ENCODE assay signal across 8 cellular contexts in the genomic region with DNA sequence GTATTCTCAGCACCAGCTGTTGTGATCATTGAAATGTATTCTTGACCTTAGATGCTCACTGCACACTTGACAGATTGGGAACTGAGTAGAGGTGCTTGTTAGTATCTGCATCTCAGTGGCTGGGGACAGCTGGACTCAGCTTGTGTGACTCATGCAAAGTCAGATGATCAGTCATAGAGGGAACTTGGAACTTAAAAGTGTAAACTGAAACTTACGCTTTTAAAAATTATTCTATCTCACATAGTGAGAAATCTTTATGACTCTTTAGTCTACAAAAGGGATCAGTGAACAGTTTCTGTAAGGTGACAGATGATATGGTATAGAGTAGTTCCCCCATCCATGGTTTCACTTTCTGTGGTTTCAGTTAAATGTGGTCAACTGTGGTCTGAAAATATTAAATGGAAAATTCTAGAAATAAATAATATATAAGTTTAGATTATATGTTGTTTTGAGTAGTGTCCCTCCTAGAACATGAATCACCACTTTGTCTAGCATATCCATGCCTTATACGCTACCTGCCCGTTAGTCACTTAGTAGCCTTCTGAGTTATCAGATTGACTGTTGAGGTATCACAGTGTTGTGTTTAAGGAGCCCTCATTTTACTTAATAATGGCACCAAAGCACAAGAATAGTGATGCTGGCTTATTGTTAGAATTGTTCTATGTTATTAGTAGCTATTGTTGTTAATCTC.
DNase-seq lines count a peak whose midpoint lies in the region; ATAC-seq lines count a peak whose summit lies in the region.
"Not testable (repeated sequence)": the region's sequence is repeated elsewhere in the genome, so short reads cannot be mapped to it uniquely, and the experiment has no call there.

No MANE protein-coding gene starts in this region.

- ATAC-seq in GM18499 (IDR thresholded peaks at IDR 0.05; ENCODE audit: insufficient read depth, unreplicated experiment) (peak; percentile 98), GM19023 (IDR thresholded peaks at IDR 0.05; ENCODE audit: unreplicated experiment) (peak; percentile 99), GM21360 (IDR thresholded peaks at IDR 0.05; ENCODE audit: unreplicated experiment) (peak; percentile 99), GM21825 (IDR thresholded peaks at IDR 0.05; ENCODE audit: unreplicated experiment) (peak; percentile 99), HG02943 (IDR thresholded peaks at IDR 0.05; ENCODE audit: low read depth, unreplicated experiment) (peak; percentile 99), HG03159 (IDR thresholded peaks at IDR 0.05; ENCODE audit: unreplicated experiment) (peak; percentile 99), HG03565 (IDR thresholded peaks at IDR 0.05; ENCODE audit: unreplicated experiment) (peak; percentile 98)
- ATAC-seq in naive thymus-derived CD4-positive, alpha-beta T cell, result peak; percentile 74

- H3K4me1 ChIP-seq in naive thymus-derived CD4-positive, alpha-beta T cell (ENCODE audit: control insufficient read depth in 2 of 2, insufficient read depth in 2 of 2, low read length in 2 of 2), result not testable (repeated sequence)

- H3K4me3 ChIP-seq in naive thymus-derived CD4-positive, alpha-beta T cell (ENCODE audit: low read length), result not testable (repeated sequence)

- H3K4me1 Mint-ChIP-seq in naive thymus-derived CD4-positive, alpha-beta T cell, result not testable (repeated sequence)

- not testable (repeated sequence) for H3K27me3 Mint-ChIP-seq in naive thymus-derived CD4-positive, alpha-beta T cell

- H3K4me3 Mint-ChIP-seq in naive thymus-derived CD4-positive, alpha-beta T cell, result not testable (repeated sequence)

- not testable (repeated sequence) for H3K27ac ChIP-seq in naive thymus-derived CD4-positive, alpha-beta T cell (ENCODE audit: low read depth, low read length)

- H3K27me3 ChIP-seq in naive thymus-derived CD4-positive, alpha-beta T cell (ENCODE audit: control insufficient read depth in 2 of 2, insufficient read depth in 2 of 2, low read length in 2 of 2), result not testable (repeated sequence)

- not testable (repeated sequence) for DNase-seq in naive thymus-derived CD4-positive, alpha-beta T cell

- H3K9me3 Mint-ChIP-seq in naive thymus-derived CD4-positive, alpha-beta T cell, result not testable (repeated sequence)

- H3K27ac Mint-ChIP-seq in naive thymus-derived CD4-positive, alpha-beta T cell, result not testable (repeated sequence)

- not testable (repeated sequence) for H3K9me3 ChIP-seq in naive thymus-derived CD4-positive, alpha-beta T cell (ENCODE audit: control insufficient read depth in 2 of 3, low read length in 3 of 3)

- H3K36me3 Mint-ChIP-seq in naive thymus-derived CD4-positive, alpha-beta T cell, result not testable (repeated sequence)

- intact Hi-C loops in naive thymus-derived CD4-positive, alpha-beta T cell (cut with micrococcal nuclease), result not testable (repeated sequence)

- POLR2A ChIA-PET in naive thymus-derived CD4-positive, alpha-beta T cell (lab: Charles Lee), result not testable (repeated sequence)

- CTCF ChIA-PET in naive thymus-derived CD4-positive, alpha-beta T cell (lab: Charles Lee), result not testable (repeated sequence)

- not testable (repeated sequence) for H3K36me3 ChIP-seq in naive thymus-derived CD4-positive, alpha-beta T cell (ENCODE audit: control insufficient read depth in 2 of 3, insufficient read depth in 3 of 3, low read length in 3 of 3)
